ENCODE assay signal across 17 cellular contexts in the genomic region with DNA sequence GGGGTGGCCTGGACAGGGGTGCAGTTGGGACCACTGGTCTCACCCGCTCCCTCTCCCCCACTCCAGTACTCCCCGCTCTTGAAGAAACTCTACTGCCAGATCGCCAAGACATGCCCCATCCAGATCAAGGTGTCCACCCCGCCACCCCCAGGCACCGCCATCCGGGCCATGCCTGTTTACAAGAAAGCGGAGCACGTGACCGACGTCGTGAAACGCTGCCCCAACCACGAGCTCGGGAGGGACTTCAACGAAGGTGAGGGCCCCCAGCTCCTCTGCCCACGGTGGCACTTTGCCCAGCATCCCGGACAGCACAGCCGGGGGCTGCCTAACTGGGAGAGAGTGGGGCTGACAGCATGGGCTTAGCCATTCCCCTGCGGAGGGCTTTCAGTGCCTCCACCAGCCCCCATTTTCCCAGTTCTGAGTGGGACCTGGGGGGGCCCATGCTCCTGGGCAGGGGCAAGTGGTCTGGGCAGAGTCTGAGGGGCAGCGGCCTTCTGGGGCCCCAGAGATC. TPM values are rescaled to one million over a fixed set of nuclear protein-coding genes. Genes with fewer than 3 reads are reported as not detected.
DNase-seq lines count a peak whose midpoint lies in the region; ATAC-seq and TF ChIP-seq lines count a peak whose summit lies in the region.
"Had no signal": no experiment of that assay in that cellular context is flagged by ENCODE, and none has a peak within 500 bp of the region (broad histone marks: within the 10 kb centered on the region; RNA-seq: fewer than 3 reads in every experiment).

No MANE protein-coding gene starts in this region.

- DNase-seq in central memory CD8-positive, alpha-beta T cell (ENCODE audit: low spot score in 2 of 2) = no peak
- DNase-seq in aorta (no peak), neural progenitor cell (ENCODE audit: low spot score) (no peak)
- no peak for DNase-seq in stimulated activated naive B cell treated with anti-CD40 and anti-IgM and Interleukin-4, amounts not matched to agents 10 μg/mL and 1 μg/mL and 100 μg/mL, for 72 hours
- DNase-seq: ACHN; BE2C; CD4-positive, alpha-beta memory T cell; DMS153; DND-41; EL; H9 had no signal

- TF ChIP-seq CTCF in HEK293 (tag by site-specific recombination; IDR thresholded peaks at IDR 0.05) (no peak), neural progenitor cell (IDR thresholded peaks at IDR 0.05) (no peak)

- H4K20me1 ChIP-seq in BLaER1 (peaks cover 6% of the 10 kb centered on the region; the same call in 1 of the 2 replicates), neural progenitor cell (ENCODE audit: low read depth) (peaks cover 15% of the 10 kb centered on the region)

- H3K9me3 ChIP-seq in BLaER1 (no peaks in the 10 kb centered on the region), HEK293 (ENCODE audit: control insufficient read depth, insufficient read depth, low read depth, low read length) (no peaks in the 10 kb centered on the region), aorta (ENCODE audit: control insufficient read depth, low read length) (no peaks in the 10 kb centered on the region), neural progenitor cell (ENCODE audit: low read depth) (no peaks in the 10 kb centered on the region)
- H3K9me3 ChIP-seq: BE2C had no signal

- intact Hi-C loops in aorta (cut with DNase I) = loop anchor here (5.0 kb wide), 1 partner anchor 270 kb away; a partner anchor contains a TSS

- no peak overlapping the region for H2AFZ ChIP-seq in neural progenitor cell (replicated peaks)

- no peak overlapping the region for H3K4me3 Mint-ChIP-seq in central memory CD8-positive, alpha-beta T cell
- no peak overlapping the region for H3K4me3 Mint-ChIP-seq in stimulated activated naive B cell treated with anti-CD40 and anti-IgM and Interleukin-4, amounts not matched to agents 10 μg/mL and 1 μg/mL and 100 μg/mL, for 72 hours
- H3K4me3 Mint-ChIP-seq in neural progenitor cell = no peak overlapping the region
- H3K4me3 Mint-ChIP-seq: CD14-positive monocyte; CD4-positive, alpha-beta memory T cell; H9 had no signal

- no peaks in the 10 kb centered on the region for H3F3A ChIP-seq in neural progenitor cell (ENCODE audit: low read depth)

- H3K79me2 ChIP-seq in neural progenitor cell (ENCODE audit: low read depth) = no peaks in the 10 kb centered on the region

- peaks cover 47% of the 10 kb centered on the region for H3K4me1 ChIP-seq in BLaER1
- no peaks in the 10 kb centered on the region for H3K4me1 ChIP-seq in HEK293 (ENCODE audit: control insufficient read depth, insufficient read depth, low read length)
- no peaks in the 10 kb centered on the region for H3K4me1 ChIP-seq in aorta (ENCODE audit: control insufficient read depth in 1 of 2, insufficient read depth in 2 of 2, low read length in 2 of 2)
- no peaks in the 10 kb centered on the region for H3K4me1 ChIP-seq in neural progenitor cell

- H3K9me3 Mint-ChIP-seq in central memory CD8-positive, alpha-beta T cell = no peaks in the 10 kb centered on the region
- no peaks in the 10 kb centered on the region for H3K9me3 Mint-ChIP-seq in stimulated activated naive B cell treated with anti-CD40 and anti-IgM and Interleukin-4, amounts not matched to agents 10 μg/mL and 1 μg/mL and 100 μg/mL, for 72 hours
- no peaks in the 10 kb centered on the region for H3K9me3 Mint-ChIP-seq in neural progenitor cell
- H3K9me3 Mint-ChIP-seq: CD4-positive, alpha-beta memory T cell; H9 had no signal

- H3K9ac ChIP-seq in BLaER1 (no peak overlapping the region), neural progenitor cell (no peak overlapping the region)

- H3K36me3 ChIP-seq in BLaER1 (no peaks in the 10 kb centered on the region), HEK293 (ENCODE audit: control insufficient read depth in 2 of 2, insufficient read depth in 1 of 2, low read length in 2 of 2) (peaks cover 0 to 17% of the 10 kb centered on the region in 2 experiments; a peak in 1 of 3 replicates), aorta (ENCODE audit: control insufficient read depth in 1 of 2, insufficient read depth in 2 of 2, low read length in 1 of 2) (no peaks in the 10 kb centered on the region), neural progenitor cell (no peaks in the 10 kb centered on the region)
- H3K36me3 ChIP-seq: BE2C had no signal

- H3K4me2 ChIP-seq in BLaER1 = 0 out of 2 replicates have a peak overlapping the region, but pooled peaks have one; percentile 17
- no peak overlapping the region for H3K4me2 ChIP-seq in neural progenitor cell

- H3K36me3 Mint-ChIP-seq in central memory CD8-positive, alpha-beta T cell (ENCODE audit: insufficient read depth) = peaks cover 1% of the 10 kb centered on the region
- no peaks in the 10 kb centered on the region for H3K36me3 Mint-ChIP-seq in stimulated activated naive B cell treated with anti-CD40 and anti-IgM and Interleukin-4, amounts not matched to agents 10 μg/mL and 1 μg/mL and 100 μg/mL, for 72 hours
- no peaks in the 10 kb centered on the region for H3K36me3 Mint-ChIP-seq in neural progenitor cell
- H3K36me3 Mint-ChIP-seq: CD14-positive monocyte; CD4-positive, alpha-beta memory T cell had no signal

- WGBS in aorta, 2 donors = 81 to 83% methylated on average over 20 of the region's 20 CpGs

- CTCF ChIA-PET in HEK293 (lab: Yijun Ruan, JAX) = no interaction called here

- no peaks in the 10 kb centered on the region for H3K27me3 Mint-ChIP-seq in central memory CD8-positive, alpha-beta T cell
- peaks cover 26 to 27% of the 10 kb centered on the region in 2 donors for H3K27me3 Mint-ChIP-seq in stimulated activated naive B cell treated with anti-CD40 and anti-IgM and Interleukin-4, amounts not matched to agents 10 μg/mL and 1 μg/mL and 100 μg/mL, for 72 hours
- peaks cover 5% of the 10 kb centered on the region for H3K27me3 Mint-ChIP-seq in neural progenitor cell (ENCODE audit: insufficient read depth, low read depth)

- no peaks in the 10 kb centered on the region for H3K27me3 ChIP-seq in BLaER1
- H3K27me3 ChIP-seq in aorta (ENCODE audit: control insufficient read depth in 1 of 2, insufficient read depth in 2 of 2, low read length in 1 of 2) = no peaks in the 10 kb centered on the region
- peaks cover 10% of the 10 kb centered on the region for H3K27me3 ChIP-seq in neural progenitor cell
- H3K27me3 ChIP-seq: BE2C had no signal

- ATAC-seq in central memory CD8-positive, alpha-beta T cell (replicated peaks; ENCODE audit: extremely low read depth, poor library complexity, severe bottlenecking) = no peak
- peak; percentile 3 for ATAC-seq in aorta (ENCODE audit: low FRiP score)
- ATAC-seq in stimulated activated naive B cell treated with anti-CD40 and anti-IgM and Interleukin-4, amounts not matched to agents 10 μg/mL and 1 μg/mL and 100 μg/mL, for 72 hours (replicated peaks) = no peak

- POLR2A ChIA-PET in HEK293 (lab: Yijun Ruan, JAX) = no interaction called here

- H3K27ac ChIP-seq in BLaER1 (no peak overlapping the region), HEK293 (ENCODE audit: extremely low read depth, low read depth, low read length) (no peak overlapping the region), aorta (ENCODE audit: low read depth in 1 of 2, low read length in 2 of 2) (no peak overlapping the region), neural progenitor cell (no peak overlapping the region)

- H3K4me3 ChIP-seq in BLaER1 (no peak overlapping the region), HEK293 (ENCODE audit: low read depth, low read length) (no peak overlapping the region), aorta (ENCODE audit: low read length in 2 of 2) (no peak overlapping the region), neural progenitor cell (no peak overlapping the region)

- peaks cover 11% of the 10 kb centered on the region for H3K4me1 Mint-ChIP-seq in central memory CD8-positive, alpha-beta T cell
- H3K4me1 Mint-ChIP-seq in stimulated activated naive B cell treated with anti-CD40 and anti-IgM and Interleukin-4, amounts not matched to agents 10 μg/mL and 1 μg/mL and 100 μg/mL, for 72 hours = peaks cover 6 to 7% of the 10 kb centered on the region in 2 donors
- H3K4me1 Mint-ChIP-seq in neural progenitor cell = peaks cover 11% of the 10 kb centered on the region

- H3K27ac Mint-ChIP-seq in central memory CD8-positive, alpha-beta T cell (ENCODE audit: low read depth) = peak overlapping the region; percentile 25
- H3K27ac Mint-ChIP-seq in stimulated activated naive B cell treated with anti-CD40 and anti-IgM and Interleukin-4, amounts not matched to agents 10 μg/mL and 1 μg/mL and 100 μg/mL, for 72 hours = no peak overlapping the region
- H3K27ac Mint-ChIP-seq in neural progenitor cell = no peak overlapping the region
- H3K27ac Mint-ChIP-seq: CD14-positive monocyte, H9 had no signal

TF ChIP-seq in HEK293, 187 proteins besides CTCF, POLR2A, EP300 and RAD21:
- TF ChIP-seq ZIC2 (tag by site-specific recombination; IDR thresholded peaks at IDR 0.05) = peak; percentile 20; the same call in 1 of the 2 replicates
- TF ChIP-seq, protein P1, sequence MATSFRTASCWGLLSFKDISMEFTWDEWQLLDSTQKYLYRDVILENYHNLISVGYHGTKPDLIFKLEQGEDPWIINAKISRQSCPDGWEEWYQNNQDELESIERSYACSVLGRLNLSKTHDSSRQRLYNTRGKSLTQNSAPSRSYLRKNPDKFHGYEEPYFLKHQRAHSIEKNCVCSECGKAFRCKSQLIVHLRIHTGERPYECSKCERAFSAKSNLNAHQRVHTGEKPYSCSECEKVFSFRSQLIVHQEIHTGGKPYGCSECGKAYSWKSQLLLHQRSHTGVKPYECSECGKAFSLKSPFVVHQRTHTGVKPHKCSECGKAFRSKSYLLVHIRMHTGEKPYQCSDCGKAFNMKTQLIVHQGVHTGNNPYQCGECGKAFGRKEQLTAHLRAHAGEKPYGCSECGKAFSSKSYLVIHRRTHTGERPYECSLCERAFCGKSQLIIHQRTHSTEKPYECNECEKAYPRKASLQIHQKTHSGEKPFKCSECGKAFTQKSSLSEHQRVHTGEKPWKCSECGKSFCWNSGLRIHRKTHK (tag by site-specific recombination; IDR thresholded peaks at IDR 0.05) = no peak

RNA-seq across cellular contexts. Expression of a gene that starts 30.2 kb away (rescaled TPM):
- not detected for total RNA-seq in aorta
- not detected for polyA plus RNA-seq in aorta
- not detected in 2 replicates for total RNA-seq in neural progenitor cell (ENCODE audit: low replicate concordance)
- total RNA-seq: CD4-positive, alpha-beta memory T cell; G401; H1; H9; HT-29 had no signal
- polyA plus RNA-seq: CD14-positive monocyte; CD4-positive, alpha-beta memory T cell had no signal

RNA-seq across cellular contexts. Expression of a gene that starts 50.5 kb away (rescaled TPM):
- total RNA-seq in aorta (1 to 10 TPM; 5.6 to 7.5 TPM), neural progenitor cell (ENCODE audit: low replicate concordance) (9.1 TPM in 1 of 2 replicates, not detected in the other)
- 1 to 10 TPM; 3.9 to 6.5 TPM for polyA plus RNA-seq in aorta
- total RNA-seq: HT-29 had no signal
